ENCODE assay signal across 1 cellular context in the genomic region with DNA sequence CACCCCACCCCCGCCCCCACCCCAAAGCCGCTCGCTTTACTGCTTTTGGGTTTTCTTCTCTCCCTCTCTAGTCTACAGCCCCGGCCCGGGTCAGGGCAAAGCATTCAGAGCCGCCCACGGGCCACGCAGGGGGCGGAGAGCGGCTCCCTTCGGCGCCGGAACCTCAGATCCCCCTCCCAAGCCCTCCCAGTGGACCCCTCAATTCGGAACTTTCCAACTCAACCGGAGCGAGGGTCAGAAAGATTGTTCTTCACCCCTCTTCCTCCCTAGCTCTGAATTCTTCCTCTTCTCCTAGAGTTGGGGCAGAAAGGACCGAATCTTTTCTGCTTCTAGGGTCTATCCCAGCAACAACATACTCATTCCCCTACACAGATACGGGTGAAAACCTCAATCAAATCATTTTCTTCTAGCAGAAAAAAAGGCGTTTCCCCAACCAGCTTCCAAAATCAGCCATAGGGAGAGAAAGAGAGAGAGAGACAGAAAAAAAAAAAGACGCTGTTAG.
TF ChIP-seq lines count a peak whose summit lies in the region.

No MANE protein-coding gene starts in this region.

TF ChIP-seq in A549, 52 proteins besides CTCF, POLR2A, EP300 and RAD21 (continued from another document):
- TF ChIP-seq, protein P1, sequence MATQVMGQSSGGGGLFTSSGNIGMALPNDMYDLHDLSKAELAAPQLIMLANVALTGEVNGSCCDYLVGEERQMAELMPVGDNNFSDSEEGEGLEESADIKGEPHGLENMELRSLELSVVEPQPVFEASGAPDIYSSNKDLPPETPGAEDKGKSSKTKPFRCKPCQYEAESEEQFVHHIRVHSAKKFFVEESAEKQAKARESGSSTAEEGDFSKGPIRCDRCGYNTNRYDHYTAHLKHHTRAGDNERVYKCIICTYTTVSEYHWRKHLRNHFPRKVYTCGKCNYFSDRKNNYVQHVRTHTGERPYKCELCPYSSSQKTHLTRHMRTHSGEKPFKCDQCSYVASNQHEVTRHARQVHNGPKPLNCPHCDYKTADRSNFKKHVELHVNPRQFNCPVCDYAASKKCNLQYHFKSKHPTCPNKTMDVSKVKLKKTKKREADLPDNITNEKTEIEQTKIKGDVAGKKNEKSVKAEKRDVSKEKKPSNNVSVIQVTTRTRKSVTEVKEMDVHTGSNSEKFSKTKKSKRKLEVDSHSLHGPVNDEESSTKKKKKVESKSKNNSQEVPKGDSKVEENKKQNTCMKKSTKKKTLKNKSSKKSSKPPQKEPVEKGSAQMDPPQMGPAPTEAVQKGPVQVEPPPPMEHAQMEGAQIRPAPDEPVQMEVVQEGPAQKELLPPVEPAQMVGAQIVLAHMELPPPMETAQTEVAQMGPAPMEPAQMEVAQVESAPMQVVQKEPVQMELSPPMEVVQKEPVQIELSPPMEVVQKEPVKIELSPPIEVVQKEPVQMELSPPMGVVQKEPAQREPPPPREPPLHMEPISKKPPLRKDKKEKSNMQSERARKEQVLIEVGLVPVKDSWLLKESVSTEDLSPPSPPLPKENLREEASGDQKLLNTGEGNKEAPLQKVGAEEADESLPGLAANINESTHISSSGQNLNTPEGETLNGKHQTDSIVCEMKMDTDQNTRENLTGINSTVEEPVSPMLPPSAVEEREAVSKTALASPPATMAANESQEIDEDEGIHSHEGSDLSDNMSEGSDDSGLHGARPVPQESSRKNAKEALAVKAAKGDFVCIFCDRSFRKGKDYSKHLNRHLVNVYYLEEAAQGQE (IDR thresholded peaks at IDR 0.05) = no peak
- TF ChIP-seq, protein P2, sequence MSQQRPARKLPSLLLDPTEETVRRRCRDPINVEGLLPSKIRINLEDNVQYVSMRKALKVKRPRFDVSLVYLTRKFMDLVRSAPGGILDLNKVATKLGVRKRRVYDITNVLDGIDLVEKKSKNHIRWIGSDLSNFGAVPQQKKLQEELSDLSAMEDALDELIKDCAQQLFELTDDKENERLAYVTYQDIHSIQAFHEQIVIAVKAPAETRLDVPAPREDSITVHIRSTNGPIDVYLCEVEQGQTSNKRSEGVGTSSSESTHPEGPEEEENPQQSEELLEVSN (IDR thresholded peaks at IDR 0.05; ENCODE audit: borderline replicate concordance, low read depth) = no peak
- no peak for TF ChIP-seq JUN (IDR thresholded peaks at IDR 0.05)
- TF ChIP-seq CBX2 (IDR thresholded peaks at IDR 0.05; ENCODE audit: borderline replicate concordance, low read depth) = no peak
- no peak for TF ChIP-seq TP53 (CRISPR knock-in tag; IDR thresholded peaks at IDR 0.05)
- no peak for TF ChIP-seq MAFK (IDR thresholded peaks at IDR 0.05; ENCODE audit: partially characterized antibody)
- no peak for TF ChIP-seq CEBPB (IDR thresholded peaks at IDR 0.05)
- no peak for TF ChIP-seq HOXB5 (CRISPR knock-in tag; IDR thresholded peaks at IDR 0.05)
- TF ChIP-seq CHD2 (IDR thresholded peaks at IDR 0.05; ENCODE audit: low read length, partially characterized antibody) = no peak
- TF ChIP-seq ZC3H11A (IDR thresholded peaks at IDR 0.05) = no peak
- TF ChIP-seq EHF (CRISPR knock-in tag; IDR thresholded peaks at IDR 0.05) = no peak
- TF ChIP-seq, protein P3, sequence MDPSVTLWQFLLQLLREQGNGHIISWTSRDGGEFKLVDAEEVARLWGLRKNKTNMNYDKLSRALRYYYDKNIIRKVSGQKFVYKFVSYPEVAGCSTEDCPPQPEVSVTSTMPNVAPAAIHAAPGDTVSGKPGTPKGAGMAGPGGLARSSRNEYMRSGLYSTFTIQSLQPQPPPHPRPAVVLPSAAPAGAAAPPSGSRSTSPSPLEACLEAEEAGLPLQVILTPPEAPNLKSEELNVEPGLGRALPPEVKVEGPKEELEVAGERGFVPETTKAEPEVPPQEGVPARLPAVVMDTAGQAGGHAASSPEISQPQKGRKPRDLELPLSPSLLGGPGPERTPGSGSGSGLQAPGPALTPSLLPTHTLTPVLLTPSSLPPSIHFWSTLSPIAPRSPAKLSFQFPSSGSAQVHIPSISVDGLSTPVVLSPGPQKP (IDR thresholded peaks at IDR 0.05; ENCODE audit: low read depth, low read length) = no peak
- TF ChIP-seq EHMT2 (IDR thresholded peaks at IDR 0.05; ENCODE audit: low read depth) = no peak
- no peak for TF ChIP-seq POLR2AphosphoS2 (conservative IDR thresholded peaks at IDR 0.05; ENCODE audit: low read length)
- TF ChIP-seq KDM1A (IDR thresholded peaks at IDR 0.05; ENCODE audit: low read depth) = no peak
- TF ChIP-seq NR3C1 (IDR thresholded peaks at IDR 0.05) = no peak
- no peak for TF ChIP-seq NFE2L2 (conservative IDR thresholded peaks at IDR 0.05; ENCODE audit: low read length)
